Comparison of ENCODE assay signal across 8 cellular contexts in the genomic region with DNA sequence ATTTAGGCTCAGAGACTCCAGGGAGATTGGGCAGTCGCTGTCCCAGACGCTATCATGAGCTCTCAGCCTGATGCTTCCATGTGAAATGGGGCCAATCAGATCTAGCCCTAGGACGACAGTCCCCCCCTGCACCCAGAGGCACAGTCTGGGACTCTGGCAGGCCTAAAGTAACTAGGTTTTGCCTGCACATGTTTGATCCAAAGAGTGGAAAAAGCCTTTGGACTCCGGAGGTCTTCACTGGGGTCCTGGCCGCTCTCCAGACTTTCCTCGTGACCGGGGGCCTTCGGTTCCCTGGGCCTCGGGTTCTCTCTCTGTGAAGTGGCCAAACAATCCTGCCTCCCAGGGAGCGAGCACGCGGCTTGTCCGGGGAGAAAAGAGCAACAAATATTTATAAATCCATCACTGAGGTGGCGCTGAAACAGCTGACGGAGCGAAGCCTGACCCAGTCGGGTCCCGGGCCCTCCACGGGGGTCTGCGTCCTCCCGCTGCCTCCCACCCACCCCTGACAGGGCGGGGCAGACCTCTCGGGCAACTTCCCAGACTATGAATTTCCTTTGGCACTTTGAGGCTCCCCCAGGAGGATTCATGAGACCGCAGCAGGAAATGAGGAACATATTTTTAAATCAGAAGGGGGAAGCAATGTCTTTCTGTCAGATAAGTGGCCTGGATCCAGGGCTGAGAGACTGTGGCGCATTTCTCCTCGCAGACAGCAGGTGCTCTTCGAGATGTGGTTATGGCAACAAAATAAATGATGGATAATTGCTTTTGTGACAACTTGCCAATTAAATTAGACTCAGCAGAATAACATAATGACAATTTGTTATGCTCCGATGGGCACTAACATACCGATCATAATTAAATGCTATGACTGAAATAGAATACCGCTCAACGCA. TPM values are rescaled to one million over a fixed set of nuclear protein-coding genes. Genes with fewer than 3 reads are reported as not detected.
A peak's percentile ranks its signal among the peaks of the same experiment; 100 is the strongest.
DNase-seq lines count a peak whose midpoint lies in the region; ATAC-seq and TF ChIP-seq lines count a peak whose summit lies in the region.

No MANE protein-coding gene starts in this region.

- H3K36me3 ChIP-seq in GM23248 (ENCODE audit: low read depth) (no peaks in the 10 kb centered on the region), muscle layer of duodenum (ENCODE audit: control insufficient read depth in 1 of 2, insufficient read depth in 2 of 2, low read length in 2 of 2) (no peaks in the 10 kb centered on the region)

- 6 to 7% methylated on average over 25 to 31 of the region's 31 CpGs for WGBS in GM23248 (ENCODE audit: low coverage in 1 of 2, low lambda C conversion rate in 2 of 2, missing lambda C conversion rate in 2 of 2), 2 experiments

- H3K4me1 ChIP-seq in GM23248 (ENCODE audit: insufficient read depth), result no peaks in the 10 kb centered on the region
- H3K4me1 ChIP-seq in muscle layer of duodenum (ENCODE audit: control insufficient read depth in 1 of 2, insufficient read depth in 2 of 2, low read length in 2 of 2), result peaks cover 0 to 16% of the 10 kb centered on the region in 2 donors

- H3K9me3 ChIP-seq in GM23248 (ENCODE audit: low read depth), result no peaks in the 10 kb centered on the region
- no peaks in the 10 kb centered on the region for H3K9me3 ChIP-seq in muscle layer of duodenum (ENCODE audit: control insufficient read depth in 1 of 2, low read length in 2 of 2)

- H3K9me2 ChIP-seq in GM23248 (ENCODE audit: insufficient read depth), result no peaks in the 10 kb centered on the region

- no peaks in the 10 kb centered on the region for H3F3A ChIP-seq in GM23248 (ENCODE audit: insufficient read depth)

- intact Hi-C loops in dorsolateral prefrontal cortex (cut with DNase I), result no loop called here

- TF ChIP-seq CTCF in dorsolateral prefrontal cortex (IDR thresholded peaks at IDR 0.05 in 54 of 56, conservative IDR thresholded peaks at IDR 0.05 in 2 of 56; ENCODE audit: low read depth in 1 of 56, partially characterized antibody in 56 of 56), result peak in 2 of 56 donors; percentile 2 to 12

- peak overlapping the region; percentile 39; the same call in 1 of the 2 replicates for H2AFZ ChIP-seq in GM23248

- no peak overlapping the region for H3K27ac Mint-ChIP-seq in activated naive CD4-positive, alpha-beta T cell treated with anti-CD3 and anti-CD28 coated beads, Interleukin-2, amount 50 U/mL, for 72 hours

- peak; percentile 52 for DNase-seq in GM23248
- DNase-seq in NCI-H345 treated with DMSO at 0.1 percent for 48 hours (lab: John Stamatoyannopoulos, UW; ENCODE audit: unreplicated experiment), result peak; percentile 9
- peak in 1 of 10 donors; percentile 33 for DNase-seq in dorsolateral prefrontal cortex
- no peak for DNase-seq in activated naive CD4-positive, alpha-beta T cell treated with anti-CD3 and anti-CD28 coated beads, Interleukin-2, amount 50 U/mL, for 72 hours (ENCODE audit: low spot score in 2 of 2)
- DNase-seq in activated gamma-delta T cell (lab: John Stamatoyannopoulos, UW), result no peak

- H3K9me3 Mint-ChIP-seq in activated naive CD4-positive, alpha-beta T cell treated with anti-CD3 and anti-CD28 coated beads, Interleukin-2, amount 50 U/mL, for 72 hours, result no peaks in the 10 kb centered on the region

- H3K4me2 ChIP-seq in GM23248 (ENCODE audit: unreplicated experiment), result peak overlapping the region; percentile 67

- H3K27me3 ChIP-seq in GM23248 (replicated peaks; ENCODE audit: insufficient read depth) (peaks cover 66% of the 10 kb centered on the region), dorsolateral prefrontal cortex (no peaks in the 10 kb centered on the region), muscle layer of duodenum (ENCODE audit: low read depth, low read length) (no peaks in the 10 kb centered on the region)

- H3K36me3 Mint-ChIP-seq in activated naive CD4-positive, alpha-beta T cell treated with anti-CD3 and anti-CD28 coated beads, Interleukin-2, amount 50 U/mL, for 72 hours, result no peaks in the 10 kb centered on the region

- in situ Hi-C loops in GM23248 (cut with MboI), result no loop called here

- H3K27ac ChIP-seq in GM23248 (no peak overlapping the region), dorsolateral prefrontal cortex (peak overlapping the region in 46 of 59 donors; percentile 7 to 82 (median 52)), muscle layer of duodenum (ENCODE audit: low read length) (no peak overlapping the region)

- H3K9ac ChIP-seq in GM23248, result no peak overlapping the region

- no peaks in the 10 kb centered on the region for H3K79me2 ChIP-seq in GM23248 (ENCODE audit: insufficient read depth)

- H4K20me1 ChIP-seq in GM23248 (ENCODE audit: insufficient read depth), result no peaks in the 10 kb centered on the region

- ATAC-seq in GM18502 (IDR thresholded peaks at IDR 0.05; ENCODE audit: poor library complexity, unreplicated experiment) (no peak), GM19452 (IDR thresholded peaks at IDR 0.05; ENCODE audit: unreplicated experiment) (no peak)
- ATAC-seq in activated naive CD4-positive, alpha-beta T cell treated with anti-CD3 and anti-CD28 coated beads, Interleukin-2, amount 50 U/mL, for 72 hours, result no peak

- peak overlapping the region; percentile 45 for H3K4me3 ChIP-seq in GM23248
- peak overlapping the region in 48 of 59 donors; percentile 9 to 58 (median 34) for H3K4me3 ChIP-seq in dorsolateral prefrontal cortex
- peak overlapping the region; percentile 37 to 45 for H3K4me3 ChIP-seq in muscle layer of duodenum (ENCODE audit: low read depth in 1 of 2, low read length in 2 of 2)

RNA-seq across cellular contexts. Expression of a gene that starts 38.9 kb away (rescaled TPM):
- total RNA-seq in GM23248 (2014; rRNA removed; shearing (Covaris generic)), result 24.8 and 33.4 TPM in 2 replicates
- polyA plus RNA-seq in GM23248 (2016; fragmentation: Nextera tagmentation; extraction: Ambion mirVana), result 60.5 and 61.1 TPM in 2 replicates
- total RNA-seq in dorsolateral prefrontal cortex, result 10 to 100 TPM; 32.8 to 72.7 (median 51.3) TPM
- 10 to 100 TPM; 43.1 to 57.7 TPM for total RNA-seq in activated naive CD4-positive, alpha-beta T cell treated with anti-CD3 and anti-CD28 coated beads, Interleukin-2, amount 50 U/mL, for 72 hours

Comparison
In these comparisons a context has a peak if more than half of its experiments do, and no peak if none do; other contexts are left out.
1. DNase-seq: peak in GM23248 (single experiment) and NCI-H345 treated with DMSO at 0.1 percent for 48 hours (single experiment); none in activated naive CD4-positive, alpha-beta T cell treated with anti-CD3 and anti-CD28 coated beads, Interleukin-2, amount 50 U/mL, for 72 hours (0 of 2) and activated gamma-delta T cell (single experiment).
2. H3K27ac ChIP-seq: peak in dorsolateral prefrontal cortex (46 of 59); none in GM23248 (single experiment) and muscle layer of duodenum (single experiment).
3. Peak in every context shown above with its lines, with median percentiles within 50 percentile points of each other: H3K4me3 ChIP-seq.